23 cellular contexts compared by ENCODE assay signal in the genomic region with DNA sequence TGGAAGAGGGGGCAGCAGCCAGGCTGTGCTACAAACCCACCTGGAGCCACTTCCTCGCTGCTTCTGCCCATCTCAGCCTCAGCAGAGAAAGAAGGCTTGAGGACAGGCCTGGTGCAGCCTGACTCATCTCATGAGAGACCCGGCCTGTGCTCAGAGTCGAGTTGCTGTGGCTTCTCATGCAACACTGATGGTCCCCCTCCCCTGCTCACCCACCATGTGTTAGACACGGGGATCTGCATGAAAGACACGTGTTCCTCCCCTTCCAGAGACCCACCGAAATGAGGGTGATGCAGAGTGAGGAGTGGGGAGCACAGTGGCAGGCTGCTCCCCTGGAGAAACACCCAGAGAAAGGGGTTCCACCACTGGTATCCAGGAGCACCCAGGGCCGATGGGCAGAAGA. TPM values are rescaled to one million over a fixed set of nuclear protein-coding genes. Genes with fewer than 3 reads are reported as not detected.
A peak's percentile ranks its signal among the peaks of the same experiment; 100 is the strongest.
DNase-seq lines count a peak whose midpoint lies in the region; ATAC-seq and TF ChIP-seq lines count a peak whose summit lies in the region.
"Had no signal": no experiment of that assay in that cellular context is flagged by ENCODE, and none has a peak within 500 bp of the region (broad histone marks: within the 10 kb centered on the region; RNA-seq: fewer than 3 reads in every experiment).

No MANE protein-coding gene starts in this region.

- H3K27ac Mint-ChIP-seq in activated T-helper 17 cell treated with anti-CD3 and anti-CD28 coated beads, Interleukin-2, amount 50 U/mL, for 72 hours: peak overlapping the region; percentile 74
- peak overlapping the region; percentile 71 for H3K27ac Mint-ChIP-seq in stimulated activated effector memory CD8-positive, alpha-beta T cell treated with anti-CD3 and anti-CD28 coated beads, Interleukin-12 subunit alpha, Interleukin-12 subunit beta, amount 100 ng/mL, for 72 hours
- H3K27ac Mint-ChIP-seq in activated T-helper 1 cell treated with anti-CD3 and anti-CD28 coated beads, Interleukin-12 subunit alpha, Interleukin-12 subunit beta, Interleukin-2, Interleukin-4 antibody, amounts not matched to agents 30 ng/mL and 10 ng/mL and 1 ng/mL, durations not matched to agents 14 hours and 24 hours and 36 hours: no peak overlapping the region
- H3K27ac Mint-ChIP-seq: CD4-positive, alpha-beta T cell; HFFc6 had no signal

- TF ChIP-seq POLR2A in body of pancreas (IDR thresholded peaks at IDR 0.05): no peak

- TF ChIP-seq CTCF in body of pancreas (IDR thresholded peaks at IDR 0.05) (no peak), tibial artery (IDR thresholded peaks at IDR 0.05) (no peak)

- DNase-seq in G401 (ENCODE audit: low spot score) (peak; percentile 9), body of pancreas (no peak), tibial artery (no peak)
- DNase-seq in stimulated activated effector memory CD8-positive, alpha-beta T cell treated with anti-CD3 and anti-CD28 coated beads, Interleukin-12 subunit alpha, Interleukin-12 subunit beta, amount 100 ng/mL, for 72 hours (ENCODE audit: low spot score in 2 of 2): no peak
- no peak for DNase-seq in activated T-helper 1 cell treated with anti-CD3 and anti-CD28 coated beads, Interleukin-12 subunit alpha, Interleukin-12 subunit beta, Interleukin-2, Interleukin-4 antibody, amounts not matched to agents 30 ng/mL and 10 ng/mL and 1 ng/mL, durations not matched to agents 14 hours and 24 hours and 36 hours (ENCODE audit: low spot score)
- DNase-seq: 8988T; ACHN; AML-193; BE2C; CD4-positive, alpha-beta T cell; CD8-positive, alpha-beta memory T cell; DMS 273 treated with DMSO at 0.1 percent for 48 hours; DMS79; EL; GF-D8; GOT3; HFFc6 had no signal

- no peak overlapping the region for H3K4me3 Mint-ChIP-seq in activated T-helper 17 cell treated with anti-CD3 and anti-CD28 coated beads, Interleukin-2, amount 50 U/mL, for 72 hours
- H3K4me3 Mint-ChIP-seq in stimulated activated effector memory CD8-positive, alpha-beta T cell treated with anti-CD3 and anti-CD28 coated beads, Interleukin-12 subunit alpha, Interleukin-12 subunit beta, amount 100 ng/mL, for 72 hours: no peak overlapping the region
- H3K4me3 Mint-ChIP-seq in activated T-helper 1 cell treated with anti-CD3 and anti-CD28 coated beads, Interleukin-12 subunit alpha, Interleukin-12 subunit beta, Interleukin-2, Interleukin-4 antibody, amounts not matched to agents 30 ng/mL and 10 ng/mL and 1 ng/mL, durations not matched to agents 14 hours and 24 hours and 36 hours: no peak overlapping the region
- H3K4me3 Mint-ChIP-seq: CD14-positive monocyte; CD4-positive, alpha-beta T cell; CD8-positive, alpha-beta memory T cell; HFFc6 had no signal

- no peaks in the 10 kb centered on the region for H3K27me3 ChIP-seq in body of pancreas
- no peaks in the 10 kb centered on the region for H3K27me3 ChIP-seq in tibial artery
- H3K27me3 ChIP-seq: BE2C; BLaER1 treated with 17β-estradiol and CSF1 and Interleukin-3, amounts not matched to agents 10 nM and 100 nM had no signal

- H3K27me3 Mint-ChIP-seq in activated T-helper 17 cell treated with anti-CD3 and anti-CD28 coated beads, Interleukin-2, amount 50 U/mL, for 72 hours: no peaks in the 10 kb centered on the region
- no peaks in the 10 kb centered on the region for H3K27me3 Mint-ChIP-seq in activated T-helper 1 cell treated with anti-CD3 and anti-CD28 coated beads, Interleukin-12 subunit alpha, Interleukin-12 subunit beta, Interleukin-2, Interleukin-4 antibody, amounts not matched to agents 30 ng/mL and 10 ng/mL and 1 ng/mL, durations not matched to agents 14 hours and 24 hours and 36 hours (ENCODE audit: insufficient read depth)
- H3K27me3 Mint-ChIP-seq: CD4-positive, alpha-beta T cell had no signal

- H3K4me1 Mint-ChIP-seq in activated T-helper 17 cell treated with anti-CD3 and anti-CD28 coated beads, Interleukin-2, amount 50 U/mL, for 72 hours: peaks cover 6% of the 10 kb centered on the region
- H3K4me1 Mint-ChIP-seq in stimulated activated effector memory CD8-positive, alpha-beta T cell treated with anti-CD3 and anti-CD28 coated beads, Interleukin-12 subunit alpha, Interleukin-12 subunit beta, amount 100 ng/mL, for 72 hours: peaks cover 15% of the 10 kb centered on the region
- H3K4me1 Mint-ChIP-seq in activated T-helper 1 cell treated with anti-CD3 and anti-CD28 coated beads, Interleukin-12 subunit alpha, Interleukin-12 subunit beta, Interleukin-2, Interleukin-4 antibody, amounts not matched to agents 30 ng/mL and 10 ng/mL and 1 ng/mL, durations not matched to agents 14 hours and 24 hours and 36 hours (ENCODE audit: low read depth): peaks cover 6% of the 10 kb centered on the region

- 80% methylated on average over 4 to 7 of the region's 7 CpGs for WGBS in body of pancreas, 2 donors

- H3K9me3 Mint-ChIP-seq in activated T-helper 17 cell treated with anti-CD3 and anti-CD28 coated beads, Interleukin-2, amount 50 U/mL, for 72 hours: no peaks in the 10 kb centered on the region
- no peaks in the 10 kb centered on the region for H3K9me3 Mint-ChIP-seq in stimulated activated effector memory CD8-positive, alpha-beta T cell treated with anti-CD3 and anti-CD28 coated beads, Interleukin-12 subunit alpha, Interleukin-12 subunit beta, amount 100 ng/mL, for 72 hours
- no peaks in the 10 kb centered on the region for H3K9me3 Mint-ChIP-seq in activated T-helper 1 cell treated with anti-CD3 and anti-CD28 coated beads, Interleukin-12 subunit alpha, Interleukin-12 subunit beta, Interleukin-2, Interleukin-4 antibody, amounts not matched to agents 30 ng/mL and 10 ng/mL and 1 ng/mL, durations not matched to agents 14 hours and 24 hours and 36 hours
- H3K9me3 Mint-ChIP-seq: CD14-positive monocyte; CD4-positive, alpha-beta T cell; CD8-positive, alpha-beta memory T cell; HFFc6 had no signal

- H3K9me3 ChIP-seq in body of pancreas: no peaks in the 10 kb centered on the region
- no peaks in the 10 kb centered on the region for H3K9me3 ChIP-seq in tibial artery
- H3K9me3 ChIP-seq: A549, BE2C, HAP-1 had no signal

- no peak for ATAC-seq in activated T-helper 17 cell treated with anti-CD3 and anti-CD28 coated beads, Interleukin-2, amount 50 U/mL, for 72 hours (replicated peaks)
- no peak for ATAC-seq in stimulated activated effector memory CD8-positive, alpha-beta T cell treated with anti-CD3 and anti-CD28 coated beads, Interleukin-12 subunit alpha, Interleukin-12 subunit beta, amount 100 ng/mL, for 72 hours
- no peak for ATAC-seq in body of pancreas
- ATAC-seq: A549 had no signal

- H3K36me3 ChIP-seq in body of pancreas (replicated peaks in 1 of 2; ENCODE audit: insufficient read depth in 1 of 2, low read depth in 2 of 2): no peaks in the 10 kb centered on the region
- H3K36me3 ChIP-seq in tibial artery: no peaks in the 10 kb centered on the region
- H3K36me3 ChIP-seq: BE2C, HAP-1 had no signal

- H3K27ac ChIP-seq in cingulate gyrus (ENCODE audit: low read depth, low read length) (peak overlapping the region; percentile 39), body of pancreas (no peak overlapping the region), tibial artery (no peak overlapping the region)
- H3K27ac ChIP-seq: A549; BLaER1 treated with 17β-estradiol and CSF1 and Interleukin-3, amounts not matched to agents 10 nM and 100 nM had no signal

- in situ Hi-C loops in G401 (cut with HindIII; ENCODE audit: low sequenced_read_pairs): no loop called here

- intact Hi-C loops in activated T-helper 1 cell treated with anti-CD3 and anti-CD28 coated beads, Interleukin-12 subunit alpha, Interleukin-12 subunit beta, Interleukin-2, Interleukin-4 antibody, amounts not matched to agents 30 ng/mL and 10 ng/mL and 1 ng/mL, durations not matched to agents 14 hours and 24 hours and 36 hours (cut with micrococcal nuclease): no loop called here
- intact Hi-C loops in body of pancreas (cut with DNase I): no loop called here
- intact Hi-C loops in tibial artery (cut with DNase I; ENCODE audit: low total_unique reads): no loop called here

- H3K4me3 ChIP-seq in body of pancreas (no peak overlapping the region), tibial artery (no peak overlapping the region)
- H3K4me3 ChIP-seq: A549; BLaER1 treated with 17β-estradiol and CSF1 and Interleukin-3, amounts not matched to agents 10 nM and 100 nM; HAP-1 had no signal

- peaks cover 20% of the 10 kb centered on the region for H3K4me1 ChIP-seq in body of pancreas
- H3K4me1 ChIP-seq in tibial artery: peaks cover 0 to 17% (median 3%) of the 10 kb centered on the region in 4 donors
- H3K4me1 ChIP-seq: A549, HAP-1 had no signal

- H3K36me3 Mint-ChIP-seq in activated T-helper 17 cell treated with anti-CD3 and anti-CD28 coated beads, Interleukin-2, amount 50 U/mL, for 72 hours (ENCODE audit: low read depth): no peaks in the 10 kb centered on the region
- no peaks in the 10 kb centered on the region for H3K36me3 Mint-ChIP-seq in stimulated activated effector memory CD8-positive, alpha-beta T cell treated with anti-CD3 and anti-CD28 coated beads, Interleukin-12 subunit alpha, Interleukin-12 subunit beta, amount 100 ng/mL, for 72 hours
- H3K36me3 Mint-ChIP-seq in activated T-helper 1 cell treated with anti-CD3 and anti-CD28 coated beads, Interleukin-12 subunit alpha, Interleukin-12 subunit beta, Interleukin-2, Interleukin-4 antibody, amounts not matched to agents 30 ng/mL and 10 ng/mL and 1 ng/mL, durations not matched to agents 14 hours and 24 hours and 36 hours (ENCODE audit: low read depth): no peaks in the 10 kb centered on the region
- H3K36me3 Mint-ChIP-seq: CD14-positive monocyte; CD8-positive, alpha-beta memory T cell had no signal

RNA-seq across cellular contexts. Expression of a gene that starts 15.0 kb away (rescaled TPM):
- 39.2 and 50.4 TPM in 2 replicates for total RNA-seq in G401 (2014; rRNA removed; shearing (Covaris generic))
- total RNA-seq in activated T-helper 17 cell treated with anti-CD3 and anti-CD28 coated beads, Interleukin-2, amount 50 U/mL, for 72 hours: 1 to 10 TPM; 1.4 to 2.6 TPM
- total RNA-seq in activated T-helper 1 cell treated with anti-CD3 and anti-CD28 coated beads, Interleukin-12 subunit alpha, Interleukin-12 subunit beta, Interleukin-2, Interleukin-4 antibody, amounts not matched to agents 30 ng/mL and 10 ng/mL and 1 ng/mL, durations not matched to agents 14 hours and 24 hours and 36 hours: 1.7 and 1.9 TPM in 2 replicates
- 1 to 10 TPM in 1 of 2 donors, under 1 TPM in 1; 0.66 to 1.8 TPM for total RNA-seq in body of pancreas

Comparison
In these comparisons a context has a peak if more than half of its experiments do, and no peak if none do; other contexts are left out.
1. RNA of a gene that starts 15.0 kb away (total RNA-seq): 39.2 to 50.4 TPM in G401; 1.4 to 2.6 TPM in activated T-helper 17 cell treated with anti-CD3 and anti-CD28 coated beads, Interleukin-2, amount 50 U/mL, for 72 hours, 0.66 to 1.8 TPM in body of pancreas and 1.7 to 1.9 TPM in activated T-helper 1 cell treated with anti-CD3 and anti-CD28 coated beads, Interleukin-12 subunit alpha, Interleukin-12 subunit beta, Interleukin-2, Interleukin-4 antibody, amounts not matched to agents 30 ng/mL and 10 ng/mL and 1 ng/mL, durations not matched to agents 14 hours and 24 hours and 36 hours; every median in the first group is over 10 times any median in the second.